In the genomic region with DNA sequence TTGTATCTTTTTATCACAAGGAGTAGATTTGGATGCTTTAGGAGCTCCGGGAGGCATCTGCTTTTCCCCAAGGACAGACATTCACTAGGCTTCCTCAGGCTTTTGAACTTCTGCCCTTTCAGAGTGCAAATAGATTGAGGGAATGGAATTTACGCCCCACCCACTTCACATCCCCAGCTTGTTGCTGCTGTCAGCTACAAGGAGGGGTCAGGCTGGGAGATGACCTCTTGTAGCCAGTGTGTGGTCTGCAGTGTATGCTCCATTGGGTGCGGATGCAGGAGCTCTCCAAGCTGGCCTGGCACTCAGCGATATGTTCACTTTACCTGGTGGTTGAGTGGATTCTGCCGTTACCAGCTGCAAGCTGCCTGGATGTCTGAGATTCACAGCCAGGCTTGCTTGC, we compare ENCODE assay signal across 17 cellular contexts. TPM values are rescaled to one million over a fixed set of nuclear protein-coding genes. Genes with fewer than 3 reads are reported as not detected.
DNase-seq lines count a peak whose midpoint lies in the region; TF ChIP-seq lines count a peak whose summit lies in the region.
"Had no signal": no experiment of that assay in that cellular context is flagged by ENCODE, and none has a peak within 500 bp of the region (broad histone marks: within the 10 kb centered on the region; RNA-seq: fewer than 3 reads in every experiment).

No MANE protein-coding gene starts in this region.

- H3K27me3 Mint-ChIP-seq in chondrocyte (ENCODE audit: low read depth) = no peaks in the 10 kb centered on the region
- H3K27me3 Mint-ChIP-seq: activated naive CD8-positive, alpha-beta T cell treated with anti-CD3 and anti-CD28 coated beads for 36 hours; CD4-positive, alpha-beta T cell had no signal

- H3K4me3 Mint-ChIP-seq in chondrocyte (ENCODE audit: unreplicated experiment) = no peak overlapping the region
- H3K4me3 Mint-ChIP-seq: activated naive CD8-positive, alpha-beta T cell treated with anti-CD3 and anti-CD28 coated beads for 36 hours; CD4-positive, alpha-beta T cell; naive thymus-derived CD8-positive, alpha-beta T cell had no signal

- no peak for TF ChIP-seq CTCF in WERI-Rb-1 (IDR thresholded peaks at IDR 0.05; ENCODE audit: low read depth, low read length)
- TF ChIP-seq CTCF in lower leg skin (IDR thresholded peaks at IDR 0.05) = no peak
- no peak for TF ChIP-seq CTCF in chondrocyte (IDR thresholded peaks at IDR 0.05)

- peaks cover 20% of the 10 kb centered on the region for H3K4me1 Mint-ChIP-seq in chondrocyte (ENCODE audit: low read depth)
- H3K4me1 Mint-ChIP-seq: activated naive CD8-positive, alpha-beta T cell treated with anti-CD3 and anti-CD28 coated beads for 36 hours had no signal

- no peak for TF ChIP-seq POLR2A in lower leg skin (IDR thresholded peaks at IDR 0.05)

- H3K9me3 Mint-ChIP-seq in chondrocyte (ENCODE audit: low read depth) = no peaks in the 10 kb centered on the region
- H3K9me3 Mint-ChIP-seq: activated naive CD8-positive, alpha-beta T cell treated with anti-CD3 and anti-CD28 coated beads for 36 hours; CD4-positive, alpha-beta T cell; naive thymus-derived CD8-positive, alpha-beta T cell had no signal

- no peaks in the 10 kb centered on the region for H3K36me3 Mint-ChIP-seq in chondrocyte (ENCODE audit: low read depth)
- H3K36me3 Mint-ChIP-seq: naive thymus-derived CD8-positive, alpha-beta T cell had no signal

- no peaks in the 10 kb centered on the region for H3K27me3 ChIP-seq in WERI-Rb-1 (ENCODE audit: insufficient read depth, low read depth, severe bottlenecking)

- DNase-seq in DMS53 (lab: John Stamatoyannopoulos, UW) (peak; percentile 14), DMS53 treated with DMSO at 0.1 percent for 48 hours (lab: John Stamatoyannopoulos, UW; ENCODE audit: unreplicated experiment) (no peak), WERI-Rb-1 (peak; percentile 43), kidney tubule cell (ENCODE audit: low spot score) (peak; percentile 58), renal cortical epithelial cell (ENCODE audit: low read depth) (peak; percentile 61), lower leg skin (ENCODE audit: low spot score in 2 of 2) (no peak), chondrocyte (ENCODE audit: low spot score) (no peak), NCI-H446 treated with DMSO at 0.1 percent for 48 hours (lab: John Stamatoyannopoulos, UW) (no peak)
- DNase-seq: activated CD4-positive, CD25-positive, alpha-beta regulatory T cell treated with anti-CD3 and anti-CD28 coated beads, Interleukin-2, amount 50 U/mL, for 72 hours; activated naive CD8-positive, alpha-beta T cell treated with anti-CD3 and anti-CD28 coated beads for 36 hours; CD4-positive, alpha-beta T cell; central memory CD4-positive, alpha-beta T cell; glutamatergic neuron; naive thymus-derived CD8-positive, alpha-beta T cell; stimulated activated naive CD4-positive, alpha-beta T cell had no signal

- no peaks in the 10 kb centered on the region for H3K36me3 ChIP-seq in WERI-Rb-1

- WGBS in lower leg skin, 2 donors = 64 to 75% methylated on average over 5 of the region's 5 CpGs

- H3K27ac Mint-ChIP-seq in chondrocyte (ENCODE audit: unreplicated experiment) = no peak overlapping the region
- H3K27ac Mint-ChIP-seq: activated naive CD8-positive, alpha-beta T cell treated with anti-CD3 and anti-CD28 coated beads for 36 hours; CD4-positive, alpha-beta T cell had no signal

- H3K9me3 ChIP-seq in WERI-Rb-1 (ENCODE audit: severe bottlenecking) = no peaks in the 10 kb centered on the region

- H3K4me3 ChIP-seq in WERI-Rb-1 (ENCODE audit: low read depth, low read length) = no peak overlapping the region
- no peak overlapping the region for H3K4me3 ChIP-seq in lower leg skin (ENCODE audit: low read depth, poor library complexity, severe bottlenecking)

- no peak overlapping the region for H3K27ac ChIP-seq in WERI-Rb-1
- H3K27ac ChIP-seq: 22Rv1, KMS-11 had no signal

- intact Hi-C loops in lower leg skin (cut with DNase I; ENCODE audit: low total_unique reads) = no loop called here

RNA-seq across cellular contexts. Expression of gene TNFSF15, which starts 6.4 kb away (rescaled TPM):
- total RNA-seq in renal cortical epithelial cell (1.3 and 7.3 TPM in 2 replicates), lower leg skin (under 1 TPM in 3 of 4 donors, not detected in 1; 0.08 to 0.88 (median 0.26) TPM), chondrocyte (0.10 to 0.37 TPM (median 0.36 TPM) in 3 replicates)
- total RNA-seq: CD4-positive, alpha-beta T cell; naive thymus-derived CD8-positive, alpha-beta T cell had no signal

Comparison
In these comparisons a context has a peak if more than half of its experiments do, and no peak if none do; other contexts are left out.
1. DNase-seq: peak in DMS53 (single experiment), WERI-Rb-1 (single experiment), kidney tubule cell (single experiment) and renal cortical epithelial cell (single experiment); none in DMS53 treated with DMSO at 0.1 percent for 48 hours (single experiment), lower leg skin (0 of 2), chondrocyte (single experiment) and NCI-H446 treated with DMSO at 0.1 percent for 48 hours (single experiment).